In the genomic region with DNA sequence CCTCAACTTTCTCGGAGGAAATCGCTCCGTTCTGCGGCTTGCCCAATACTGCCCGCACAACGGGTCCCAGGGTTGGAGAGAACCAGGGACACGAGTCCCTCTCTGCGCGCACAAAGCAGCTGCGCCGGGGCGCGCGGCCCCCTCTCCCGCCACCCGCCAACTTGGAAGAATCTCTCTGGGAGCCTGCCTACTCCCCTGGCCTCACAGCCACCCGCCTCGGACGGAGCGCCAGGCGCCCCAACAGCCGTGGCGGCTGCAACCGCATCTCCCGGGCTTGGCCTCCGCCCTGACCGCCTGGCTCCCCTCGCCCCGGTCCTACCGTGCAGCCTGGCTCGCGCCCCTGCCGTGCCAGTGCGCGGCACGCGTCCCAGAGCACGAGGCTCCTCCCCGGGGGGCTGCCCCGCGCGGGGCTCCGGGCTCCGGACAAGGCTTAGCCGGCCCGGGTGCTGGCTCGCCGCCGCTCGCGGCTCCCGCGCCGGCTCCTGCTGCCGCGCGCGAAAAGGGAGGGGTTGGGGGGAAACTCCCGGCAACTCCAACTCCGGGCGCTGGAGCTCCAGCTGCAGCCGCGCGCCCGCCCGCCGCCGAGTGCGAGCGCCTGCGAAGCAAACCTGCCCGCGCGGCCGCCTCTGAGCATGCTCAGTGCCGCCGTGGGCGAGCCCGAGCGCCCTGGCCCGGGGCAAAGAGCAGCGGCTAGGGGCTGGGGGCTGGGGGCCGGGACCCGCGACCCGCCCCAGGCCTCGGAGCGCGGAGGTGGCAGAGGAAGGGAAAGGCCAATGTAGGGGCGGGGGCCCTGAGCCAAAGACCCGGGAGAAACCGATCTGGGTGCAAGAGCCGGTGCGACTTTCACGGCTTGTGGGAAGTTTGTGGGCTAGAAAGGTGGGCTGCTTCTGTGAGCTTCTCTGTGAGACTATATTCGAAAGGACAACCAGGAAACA, we compare ENCODE assay signal across 8 cellular contexts. TPM values are rescaled to one million over a fixed set of nuclear protein-coding genes. Genes with fewer than 3 reads are reported as not detected.
DNase-seq lines count a peak whose midpoint lies in the region; ATAC-seq and TF ChIP-seq lines count a peak whose summit lies in the region.

A gene (minus strand): TSS at position 589 of the 935 bp plus-strand sequence. CDS start 75,329 bp downstream, outside the sequence.

- no peaks in the 10 kb centered on the region for H3K36me3 ChIP-seq in CD8-positive, alpha-beta T cell (ENCODE audit: insufficient read depth, low read length)

- no peak for TF ChIP-seq CTCF in CD8-positive, alpha-beta T cell (IDR thresholded peaks at IDR 0.05)
- no peak for TF ChIP-seq CTCF in nephron progenitor cell (IDR thresholded peaks at IDR 0.05)

- H3K27ac ChIP-seq in CD8-positive, alpha-beta T cell (ENCODE audit: low read depth, low read length), result no peak within 1 kb of the TSS

- H3K9me3 Mint-ChIP-seq in CD8-positive, alpha-beta T cell, result no peaks in the 10 kb centered on the region
- no peaks in the 10 kb centered on the region for H3K9me3 Mint-ChIP-seq in activated T-helper 17 cell treated with anti-CD3 and anti-CD28 coated beads, Interleukin-2, amount 50 U/mL, for 72 hours
- H3K9me3 Mint-ChIP-seq in nephron progenitor cell, result no peaks in the 10 kb centered on the region

- H3K27me3 ChIP-seq in CD8-positive, alpha-beta T cell (ENCODE audit: insufficient read depth, low read length), result peaks cover 13% of the 10 kb centered on the region

- CTCF ChIA-PET in CD8-positive, alpha-beta T cell (lab: Charles Lee), result no interaction called here

- no peak for ATAC-seq in CD8-positive, alpha-beta T cell
- peak; percentile 73 for ATAC-seq in GM19351 (IDR thresholded peaks at IDR 0.05; ENCODE audit: unreplicated experiment)
- ATAC-seq in activated T-helper 17 cell treated with anti-CD3 and anti-CD28 coated beads, Interleukin-2, amount 50 U/mL, for 72 hours (replicated peaks), result no peak
- no peak for ATAC-seq in HG02981 (IDR thresholded peaks at IDR 0.05; ENCODE audit: unreplicated experiment)
- no peak for ATAC-seq in HG02973 (IDR thresholded peaks at IDR 0.05; ENCODE audit: unreplicated experiment)

- H3K4me3 ChIP-seq in CD8-positive, alpha-beta T cell (ENCODE audit: low read depth, low read length), result no peak within 1 kb of the TSS

- peaks cover 61% of the 10 kb centered on the region for H3K27me3 Mint-ChIP-seq in CD8-positive, alpha-beta T cell (ENCODE audit: low read depth)
- H3K27me3 Mint-ChIP-seq in activated T-helper 17 cell treated with anti-CD3 and anti-CD28 coated beads, Interleukin-2, amount 50 U/mL, for 72 hours, result peaks cover 52% of the 10 kb centered on the region
- peaks cover 49% of the 10 kb centered on the region for H3K27me3 Mint-ChIP-seq in nephron progenitor cell (ENCODE audit: low read depth, poor library complexity)

- peaks cover 3% of the 10 kb centered on the region for H3K4me1 ChIP-seq in CD8-positive, alpha-beta T cell (ENCODE audit: insufficient read depth, low read length)

- POLR2A ChIA-PET in CD8-positive, alpha-beta T cell (lab: Charles Lee), result no interaction called here

- no peaks in the 10 kb centered on the region for H3K9me3 ChIP-seq in CD8-positive, alpha-beta T cell (ENCODE audit: low read length)

- intact Hi-C loops in CD8-positive, alpha-beta T cell (cut with DNase I, micrococcal nuclease), result no loop called here

- no peak for DNase-seq in CD8-positive, alpha-beta T cell
- peak; percentile 59 for DNase-seq in NCI-H1092 treated with DMSO at 0.1 percent for 48 hours (lab: John Stamatoyannopoulos, UW)
- peak; percentile 90 for DNase-seq in globus pallidus (ENCODE audit: low spot score)
- DNase-seq in nephron progenitor cell, result peak; percentile 85

- H3K27ac Mint-ChIP-seq in CD8-positive, alpha-beta T cell, result no peak within 1 kb of the TSS
- H3K27ac Mint-ChIP-seq in activated T-helper 17 cell treated with anti-CD3 and anti-CD28 coated beads, Interleukin-2, amount 50 U/mL, for 72 hours, result no peak within 1 kb of the TSS
- no peak within 1 kb of the TSS for H3K27ac Mint-ChIP-seq in nephron progenitor cell

- H3K4me3 Mint-ChIP-seq in CD8-positive, alpha-beta T cell, result peak within 1 kb of the TSS; percentile 64
- peak within 1 kb of the TSS; percentile 40 for H3K4me3 Mint-ChIP-seq in activated T-helper 17 cell treated with anti-CD3 and anti-CD28 coated beads, Interleukin-2, amount 50 U/mL, for 72 hours
- H3K4me3 Mint-ChIP-seq in nephron progenitor cell, result peak within 1 kb of the TSS; percentile 94

- peaks cover 11% of the 10 kb centered on the region for H3K4me1 Mint-ChIP-seq in CD8-positive, alpha-beta T cell (ENCODE audit: low read depth)
- H3K4me1 Mint-ChIP-seq in activated T-helper 17 cell treated with anti-CD3 and anti-CD28 coated beads, Interleukin-2, amount 50 U/mL, for 72 hours, result no peaks in the 10 kb centered on the region
- H3K4me1 Mint-ChIP-seq in nephron progenitor cell, result peaks cover 29% of the 10 kb centered on the region

- H3K36me3 Mint-ChIP-seq in CD8-positive, alpha-beta T cell, result no peaks in the 10 kb centered on the region
- no peaks in the 10 kb centered on the region for H3K36me3 Mint-ChIP-seq in activated T-helper 17 cell treated with anti-CD3 and anti-CD28 coated beads, Interleukin-2, amount 50 U/mL, for 72 hours (ENCODE audit: low read depth)
- H3K36me3 Mint-ChIP-seq in nephron progenitor cell (ENCODE audit: low read depth), result peaks cover 4% of the 10 kb centered on the region

RNA-seq across cellular contexts. Expression of the gene that starts here (rescaled TPM):
- not detected for total RNA-seq in CD8-positive, alpha-beta T cell
- total RNA-seq in activated T-helper 17 cell treated with anti-CD3 and anti-CD28 coated beads, Interleukin-2, amount 50 U/mL, for 72 hours, result not detected

Comparison
In these comparisons a context has a peak if more than half of its experiments do, and no peak if none do; other contexts are left out.
1. DNase-seq: peak in NCI-H1092 treated with DMSO at 0.1 percent for 48 hours (single experiment), globus pallidus (single experiment) and nephron progenitor cell (single experiment); none in CD8-positive, alpha-beta T cell (0 of 7).
2. H3K4me3 Mint-ChIP-seq: peak in every context shown above with its lines; median percentile 94 in nephron progenitor cell; 64 in CD8-positive, alpha-beta T cell; 40 in activated T-helper 17 cell treated with anti-CD3 and anti-CD28 coated beads, Interleukin-2, amount 50 U/mL, for 72 hours.